Comparison of ENCODE assay signal across 2 cellular contexts in the genomic region with DNA sequence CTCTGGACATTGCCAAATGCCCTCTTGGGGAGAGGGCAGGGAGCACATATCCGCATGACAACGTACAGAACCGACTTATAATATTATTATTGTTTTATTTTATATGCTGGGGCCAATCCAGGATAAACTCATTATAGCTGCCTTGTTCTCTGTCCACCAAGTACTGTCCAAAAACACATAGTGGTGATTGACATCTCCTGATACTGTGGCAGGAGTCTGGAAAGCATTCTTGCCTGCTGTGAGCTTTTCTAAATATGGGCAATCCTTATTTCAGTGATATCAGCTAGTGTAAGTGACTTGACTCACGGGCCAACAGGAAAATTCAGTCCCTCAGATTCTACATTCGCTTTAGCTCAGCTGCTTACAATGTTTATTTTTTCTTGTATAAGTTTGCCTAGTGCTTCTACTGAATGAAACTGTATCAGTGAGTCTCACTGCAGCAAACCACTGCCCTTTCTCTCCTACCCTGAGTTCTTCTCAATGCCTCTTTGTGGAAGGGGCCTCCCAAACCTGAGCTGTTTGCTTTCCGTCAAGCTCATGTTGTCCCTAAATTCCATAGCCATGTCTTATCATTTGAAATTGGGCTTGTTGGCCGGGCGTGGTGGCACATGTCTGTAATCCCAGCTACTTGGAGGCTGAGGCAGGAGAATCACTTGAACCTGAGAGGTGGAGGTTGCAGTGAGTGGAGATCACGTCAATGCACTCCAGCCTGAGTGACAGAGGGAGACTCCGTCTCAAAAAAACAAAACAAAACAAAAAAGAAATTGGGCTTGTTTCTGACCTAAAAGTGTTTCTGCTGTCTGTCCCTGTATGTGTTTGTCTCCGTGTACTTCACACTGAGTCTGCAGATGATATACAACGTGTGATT.
TF ChIP-seq lines count a peak whose summit lies in the region.

No MANE protein-coding gene starts in this region.

TF ChIP-seq in SK-N-SH, 30 proteins besides CTCF, POLR2A, EP300 and RAD21 (continued from another document):
- TF ChIP-seq, protein P1, sequence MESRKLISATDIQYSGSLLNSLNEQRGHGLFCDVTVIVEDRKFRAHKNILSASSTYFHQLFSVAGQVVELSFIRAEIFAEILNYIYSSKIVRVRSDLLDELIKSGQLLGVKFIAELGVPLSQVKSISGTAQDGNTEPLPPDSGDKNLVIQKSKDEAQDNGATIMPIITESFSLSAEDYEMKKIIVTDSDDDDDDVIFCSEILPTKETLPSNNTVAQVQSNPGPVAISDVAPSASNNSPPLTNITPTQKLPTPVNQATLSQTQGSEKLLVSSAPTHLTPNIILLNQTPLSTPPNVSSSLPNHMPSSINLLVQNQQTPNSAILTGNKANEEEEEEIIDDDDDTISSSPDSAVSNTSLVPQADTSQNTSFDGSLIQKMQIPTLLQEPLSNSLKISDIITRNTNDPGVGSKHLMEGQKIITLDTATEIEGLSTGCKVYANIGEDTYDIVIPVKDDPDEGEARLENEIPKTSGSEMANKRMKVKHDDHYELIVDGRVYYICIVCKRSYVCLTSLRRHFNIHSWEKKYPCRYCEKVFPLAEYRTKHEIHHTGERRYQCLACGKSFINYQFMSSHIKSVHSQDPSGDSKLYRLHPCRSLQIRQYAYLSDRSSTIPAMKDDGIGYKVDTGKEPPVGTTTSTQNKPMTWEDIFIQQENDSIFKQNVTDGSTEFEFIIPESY (IDR thresholded peaks at IDR 0.05; ENCODE audit: borderline replicate concordance, low read depth) = no peak
- no peak for TF ChIP-seq RCOR1 (IDR thresholded peaks at IDR 0.05; ENCODE audit: low read length)
- no peak for TF ChIP-seq POLR2AphosphoS5 (IDR thresholded peaks at IDR 0.05; ENCODE audit: low read depth, low read length)
- TF ChIP-seq, protein P2, sequence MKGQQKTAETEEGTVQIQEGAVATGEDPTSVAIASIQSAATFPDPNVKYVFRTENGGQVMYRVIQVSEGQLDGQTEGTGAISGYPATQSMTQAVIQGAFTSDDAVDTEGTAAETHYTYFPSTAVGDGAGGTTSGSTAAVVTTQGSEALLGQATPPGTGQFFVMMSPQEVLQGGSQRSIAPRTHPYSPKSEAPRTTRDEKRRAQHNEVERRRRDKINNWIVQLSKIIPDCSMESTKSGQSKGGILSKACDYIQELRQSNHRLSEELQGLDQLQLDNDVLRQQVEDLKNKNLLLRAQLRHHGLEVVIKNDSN (IDR thresholded peaks at IDR 0.05; ENCODE audit: borderline replicate concordance, low read depth) = no peak
- no peak for TF ChIP-seq MXI1 (IDR thresholded peaks at IDR 0.05; ENCODE audit: low read depth, low read length)
- no peak for TF ChIP-seq EZH2phosphoT487 (IDR thresholded peaks at IDR 0.05; ENCODE audit: borderline replicate concordance, low read depth)
TF ChIP-seq in SK-N-SH: peak in this region for 0.

TF ChIP-seq in SK-N-SH treated with all-trans-retinoic acid at 6 μM for 48 hours, 23 proteins besides CTCF, POLR2A, EP300 and RAD21 (continued from another document):
- TF ChIP-seq, protein P3, sequence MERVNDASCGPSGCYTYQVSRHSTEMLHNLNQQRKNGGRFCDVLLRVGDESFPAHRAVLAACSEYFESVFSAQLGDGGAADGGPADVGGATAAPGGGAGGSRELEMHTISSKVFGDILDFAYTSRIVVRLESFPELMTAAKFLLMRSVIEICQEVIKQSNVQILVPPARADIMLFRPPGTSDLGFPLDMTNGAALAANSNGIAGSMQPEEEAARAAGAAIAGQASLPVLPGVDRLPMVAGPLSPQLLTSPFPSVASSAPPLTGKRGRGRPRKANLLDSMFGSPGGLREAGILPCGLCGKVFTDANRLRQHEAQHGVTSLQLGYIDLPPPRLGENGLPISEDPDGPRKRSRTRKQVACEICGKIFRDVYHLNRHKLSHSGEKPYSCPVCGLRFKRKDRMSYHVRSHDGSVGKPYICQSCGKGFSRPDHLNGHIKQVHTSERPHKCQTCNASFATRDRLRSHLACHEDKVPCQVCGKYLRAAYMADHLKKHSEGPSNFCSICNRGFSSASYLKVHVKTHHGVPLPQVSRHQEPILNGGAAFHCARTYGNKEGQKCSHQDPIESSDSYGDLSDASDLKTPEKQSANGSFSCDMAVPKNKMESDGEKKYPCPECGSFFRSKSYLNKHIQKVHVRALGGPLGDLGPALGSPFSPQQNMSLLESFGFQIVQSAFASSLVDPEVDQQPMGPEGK (CRISPR knock-in tag; IDR thresholded peaks at IDR 0.05; ENCODE audit: borderline replicate concordance) = no peak
- TF ChIP-seq ZNF565 (CRISPR knock-in tag; conservative IDR thresholded peaks at IDR 0.05; ENCODE audit: low read depth) = no peak
- TF ChIP-seq ZNF8 (CRISPR knock-in tag; IDR thresholded peaks at IDR 0.05) = no peak
